ENCODE assay signal across 10 cellular contexts in genomic region chr11:1760351-1761109, GRCh38. TPM values are rescaled to one million over a fixed set of nuclear protein-coding genes. Genes with fewer than 3 reads are reported as not detected.
A peak's percentile ranks its signal among the peaks of the same experiment; 100 is the strongest.
DNase-seq lines count a peak whose midpoint lies in the region; ATAC-seq and TF ChIP-seq lines count a peak whose summit lies in the region.
"Had no signal": no experiment of that assay in that cellular context is flagged by ENCODE, and none has a peak within 500 bp of the region (broad histone marks: within the 10 kb centered on the region; RNA-seq: fewer than 3 reads in every experiment).

No MANE protein-coding gene starts in this region.

- in situ Hi-C loops in gastrocnemius medialis (cut with MboI; ENCODE audit: low sequenced_read_pairs in 4 of 4), result no loop called here

- H3K9me3 Mint-ChIP-seq in immature natural killer cell, result no peaks in the 10 kb centered on the region

- H3K9me3 ChIP-seq in body of pancreas (no peaks in the 10 kb centered on the region), gastrocnemius medialis (no peaks in the 10 kb centered on the region)

- 68 to 70% methylated on average over 4 to 21 of the region's 23 CpGs for WGBS in body of pancreas, 2 donors

- peak overlapping the region; percentile 26 to 96 (median 90) for H3K27ac Mint-ChIP-seq in immature natural killer cell

- no peak for ATAC-seq in body of pancreas
- peak; percentile 57 to 65 for ATAC-seq in gastrocnemius medialis
- no peak for ATAC-seq in HG03439 (IDR thresholded peaks at IDR 0.05; ENCODE audit: unreplicated experiment)
- no peak for ATAC-seq in GM21423 (IDR thresholded peaks at IDR 0.05; ENCODE audit: unreplicated experiment)
- ATAC-seq: activated CD4-positive, CD25-positive, alpha-beta regulatory T cell treated with anti-CD3 and anti-CD28 coated beads, Interleukin-2, amount 50 U/mL, for 24 hours had no signal

- H3K36me3 ChIP-seq in body of pancreas (replicated peaks in 1 of 2; ENCODE audit: insufficient read depth in 1 of 2, low read depth in 2 of 2) (peaks cover 15 to 27% of the 10 kb centered on the region in 2 donors), gastrocnemius medialis (peaks cover 0 to 40% of the 10 kb centered on the region in 2 donors)

- peaks cover 0 to 8% (median 0%) of the 10 kb centered on the region in 3 donors for H3K36me3 Mint-ChIP-seq in immature natural killer cell

- TF ChIP-seq POLR2A in body of pancreas (IDR thresholded peaks at IDR 0.05) (peak in 2 of 3 donors; percentile 13 to 37), gastrocnemius medialis (IDR thresholded peaks at IDR 0.05) (peak; percentile 43 to 66)

- TF ChIP-seq CTCF in body of pancreas (IDR thresholded peaks at IDR 0.05) (no peak), gastrocnemius medialis (IDR thresholded peaks at IDR 0.05 in 4 of 5, conservative IDR thresholded peaks at IDR 0.05 in 1 of 5) (no peak)

- intact Hi-C loops in body of pancreas (cut with DNase I), result no loop called here
- intact Hi-C loops in gastrocnemius medialis (cut with DNase I; ENCODE audit: low total_unique reads), result loop anchor here (10.0 kb wide), 1 partner anchor 624 kb away; no protein-coding TSS in a partner anchor

- H3K4me1 ChIP-seq in body of pancreas (peaks cover 53% of the 10 kb centered on the region), gastrocnemius medialis (peaks cover 67 to 68% of the 10 kb centered on the region in 2 donors)

- H3K27me3 ChIP-seq in body of pancreas, result no peaks in the 10 kb centered on the region
- no peaks in the 10 kb centered on the region for H3K27me3 ChIP-seq in gastrocnemius medialis

- H3K27ac ChIP-seq in body of pancreas, result peak overlapping the region in 2 of 4 donors; percentile 53 to 94
- peak overlapping the region; percentile 98 to 100 (median 100) for H3K27ac ChIP-seq in gastrocnemius medialis
- H3K27ac ChIP-seq: KMS-11 had no signal

- H3K4me1 Mint-ChIP-seq in immature natural killer cell, result peaks cover 74% of the 10 kb centered on the region in 2 donors

- H3K4me3 Mint-ChIP-seq in immature natural killer cell, result peak overlapping the region; percentile 49 to 85 (median 81)

- peak; percentile 62 for DNase-seq in ELR (ENCODE audit: low read depth)
- peak; percentile 49 to 85 (median 58) for DNase-seq in body of pancreas
- DNase-seq in immature natural killer cell, result no peak
- peak; percentile 91 to 95 for DNase-seq in gastrocnemius medialis
- DNase-seq in GM19238 (ENCODE audit: insufficient read length, low spot score), result no peak
- no peak for DNase-seq in activated T-cell treated with anti-CD3 and anti-CD28 coated beads for 4 hours

- H3K27me3 Mint-ChIP-seq in immature natural killer cell (ENCODE audit: low read depth in 3 of 3), result peaks cover 5 to 14% (median 10%) of the 10 kb centered on the region in 3 donors

- H3K4me3 ChIP-seq in body of pancreas, result no peak overlapping the region
- peak overlapping the region; percentile 79 to 99 (median 94) for H3K4me3 ChIP-seq in gastrocnemius medialis

RNA-seq across cellular contexts. Expression of gene CTSD, which starts 3.2 kb away (rescaled TPM):
- 100 to 1,000 TPM; 214 to 255 TPM for total RNA-seq in body of pancreas
- polyA plus RNA-seq in immature natural killer cell, result 100 to 1,000 TPM; 471 to 795 (median 488) TPM
- 100 to 1,000 TPM; 490 to 981 (median 845) TPM for total RNA-seq in gastrocnemius medialis

RNA-seq across cellular contexts. Expression of gene IFITM10, which starts 10.1 kb away (rescaled TPM):
- total RNA-seq in body of pancreas (under 1 TPM in 1 of 2 donors, not detected in 1; 0.26 TPM), gastrocnemius medialis (1 to 10 TPM; 1.1 to 7.2 (median 4.9) TPM)
- under 1 TPM; 0.09 to 0.93 (median 0.39) TPM for polyA plus RNA-seq in immature natural killer cell

Comparison
In these comparisons a context has a peak if more than half of its experiments do, and no peak if none do; other contexts are left out.
1. DNase-seq: peak in ELR (single experiment), body of pancreas (4 of 4) and gastrocnemius medialis (2 of 2); none in immature natural killer cell (0 of 3), GM19238 (single experiment) and activated T-cell treated with anti-CD3 and anti-CD28 coated beads for 4 hours (single experiment).
2. ATAC-seq: peak in gastrocnemius medialis (2 of 2); none in body of pancreas (single experiment), HG03439 (single experiment) and GM21423 (single experiment).
3. H3K4me3 ChIP-seq: peak in gastrocnemius medialis (4 of 4); none in body of pancreas (0 of 2).